23 cellular contexts compared by ENCODE assay signal in the genomic region with DNA sequence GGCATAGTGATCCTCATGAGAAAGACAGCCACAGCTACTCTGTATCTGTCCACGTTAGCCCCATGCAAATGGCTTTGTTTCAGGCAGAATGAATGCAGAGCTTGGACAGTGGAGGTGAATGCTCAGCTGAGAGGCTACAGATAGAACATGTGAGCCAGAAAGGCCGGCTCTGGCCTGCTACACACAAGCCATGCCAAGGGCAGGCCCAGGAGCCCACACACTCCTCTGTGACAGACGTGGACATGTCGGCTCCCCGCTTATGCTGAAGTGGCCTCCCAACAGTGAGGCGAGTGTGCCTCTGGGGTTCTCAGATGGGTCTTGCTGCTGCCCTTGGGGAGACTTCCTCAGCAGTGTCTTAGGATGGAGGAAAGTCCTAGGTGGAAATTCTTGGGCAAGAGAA.
DNase-seq lines count a peak whose midpoint lies in the region; TF ChIP-seq lines count a peak whose summit lies in the region.
"Had no signal": no experiment of that assay in that cellular context is flagged by ENCODE, and none has a peak within 500 bp of the region (broad histone marks: within the 10 kb centered on the region; RNA-seq: fewer than 3 reads in every experiment).

No MANE protein-coding gene starts in this region.

- no peaks in the 10 kb centered on the region for H3K9me2 ChIP-seq in SK-N-SH

- H2BK5ac ChIP-seq in neuronal stem cell (ENCODE audit: low read length), result no peak overlapping the region

- no peak overlapping the region for H3K4ac ChIP-seq in neuronal stem cell (ENCODE audit: low read length)

- H3K79me1 ChIP-seq in neuronal stem cell (ENCODE audit: low read depth, low read length), result peaks cover 1% of the 10 kb centered on the region

- DNase-seq in A673 (ENCODE audit: low spot score) (no peak), cerebellum (ENCODE audit: low spot score) (peak; percentile 42), neuronal stem cell (ENCODE audit: low spot score) (no peak), SHP77 treated with DMSO at 0.1 percent for 48 hours (lab: John Stamatoyannopoulos, UW) (no peak), SK-N-SH (no peak), osteocyte (ENCODE audit: extremely low spot score, unreplicated experiment) (no peak)
- DNase-seq: activated naive CD4-positive, alpha-beta T cell treated with anti-CD3 and anti-CD28 coated beads, Interleukin-2, amount 50 U/mL, for 16 hours; CD4-positive, alpha-beta memory T cell; cortex of kidney; esophagus squamous epithelium; foreskin melanocyte; NCI-H1105; NCI-H1930; NCI-H524 treated with DMSO at 0.1 percent for 48 hours; Peyer's patch; stimulated activated naive CD8-positive, alpha-beta T cell treated with anti-CD3 and anti-CD28 coated beads, Interleukin-15, amount 100 ng/mL, for 72 hours had no signal

- H2AK5ac ChIP-seq in neuronal stem cell (ENCODE audit: low read depth, low read length), result peak overlapping the region; percentile 59

- H3K27me3 ChIP-seq in A673 (replicated peaks; ENCODE audit: insufficient read depth, low read depth, low read length, poor library complexity), result no peaks in the 10 kb centered on the region
- H3K27me3 ChIP-seq in BLaER1, result no peaks in the 10 kb centered on the region
- no peaks in the 10 kb centered on the region for H3K27me3 ChIP-seq in neuronal stem cell (ENCODE audit: control insufficient read depth in 3 of 3, insufficient read depth in 3 of 3, low read depth in 1 of 3, low read length in 3 of 3)
- H3K27me3 ChIP-seq in SK-N-SH (ENCODE audit: insufficient read depth), result no peaks in the 10 kb centered on the region
- H3K27me3 ChIP-seq: breast epithelium, esophagus squamous epithelium, Peyer's patch, SJSA1, tibial nerve had no signal

- no peak overlapping the region for H3K14ac ChIP-seq in neuronal stem cell (ENCODE audit: low read length)

- H3K27ac Mint-ChIP-seq in osteocyte (ENCODE audit: unreplicated experiment), result no peak overlapping the region
- H3K27ac Mint-ChIP-seq: CD4-positive, alpha-beta memory T cell; stimulated activated naive CD8-positive, alpha-beta T cell treated with anti-CD3 and anti-CD28 coated beads, Interleukin-15, amount 100 ng/mL, for 72 hours had no signal

- H3K18ac ChIP-seq in neuronal stem cell (ENCODE audit: low read length), result no peak overlapping the region

- H3K36me3 ChIP-seq in A673 (ENCODE audit: insufficient read depth, low read length, poor library complexity, severe bottlenecking) (no peaks in the 10 kb centered on the region), BLaER1 (no peaks in the 10 kb centered on the region), neuronal stem cell (replicated peaks in 1 of 2; ENCODE audit: control insufficient read depth in 2 of 2, insufficient read depth in 2 of 2, low read length in 2 of 2) (no peaks in the 10 kb centered on the region), SK-N-SH (replicated peaks in 1 of 2; ENCODE audit: control insufficient read depth in 1 of 2, insufficient read depth in 2 of 2, low read length in 1 of 2) (no peaks in the 10 kb centered on the region)
- H3K36me3 ChIP-seq: breast epithelium, esophagus squamous epithelium, Peyer's patch, SJSA1, tibial nerve had no signal

- CTCF ChIA-PET in A673 (lab: Charles Lee), result no interaction called here
- CTCF ChIA-PET in SK-N-SH (lab: Yijun Ruan, JAX), result no interaction called here

- H3K9me3 ChIP-seq in A673 (ENCODE audit: low read depth, low read length, poor library complexity, severe bottlenecking) (no peaks in the 10 kb centered on the region), BLaER1 (peaks cover 4% of the 10 kb centered on the region; the same call in 1 of the 2 replicates), neuronal stem cell (replicated peaks in 1 of 2; ENCODE audit: control insufficient read depth in 2 of 2, insufficient read depth in 1 of 2, low read depth in 1 of 2, low read length in 2 of 2) (no peaks in the 10 kb centered on the region), SK-N-SH (no peaks in the 10 kb centered on the region)
- H3K9me3 ChIP-seq: breast epithelium, esophagus squamous epithelium, Peyer's patch, SJSA1 had no signal

- no peak overlapping the region for H3K4me3 Mint-ChIP-seq in osteocyte (ENCODE audit: unreplicated experiment)
- H3K4me3 Mint-ChIP-seq: CD4-positive, alpha-beta memory T cell; stimulated activated naive CD8-positive, alpha-beta T cell treated with anti-CD3 and anti-CD28 coated beads, Interleukin-15, amount 100 ng/mL, for 72 hours had no signal

- no peak overlapping the region for H2BK15ac ChIP-seq in neuronal stem cell (ENCODE audit: low read length)

- no peaks in the 10 kb centered on the region for H3K36me3 Mint-ChIP-seq in osteocyte (ENCODE audit: unreplicated experiment)
- H3K36me3 Mint-ChIP-seq: CD4-positive, alpha-beta memory T cell had no signal

- TF ChIP-seq CTCF in A673 (conservative IDR thresholded peaks at IDR 0.05; ENCODE audit: low read depth, low read length), result no peak
- TF ChIP-seq CTCF in SK-N-SH (IDR thresholded peaks at IDR 0.05), result no peak
- TF ChIP-seq CTCF in osteocyte (IDR thresholded peaks at IDR 0.05), result no peak

- H3K4me3 ChIP-seq in A673 (ENCODE audit: low read depth, low read length, poor library complexity, severe bottlenecking) (no peak overlapping the region), BLaER1 (no peak overlapping the region), neuronal stem cell (ENCODE audit: low read length in 2 of 2) (no peak overlapping the region), SK-N-SH (ENCODE audit: low read depth in 2 of 2, low read length in 1 of 2) (no peak overlapping the region)
- H3K4me3 ChIP-seq: breast epithelium, esophagus squamous epithelium, GM12878, K562, Peyer's patch, SJSA1, skin epidermis, tibial nerve had no signal

- H3K27ac ChIP-seq in A673 (ENCODE audit: low read depth, low read length, poor library complexity, severe bottlenecking) (peak overlapping the region; percentile 73), BLaER1 (0 out of 2 replicates have a peak overlapping the region, but pooled peaks have one; percentile 29), neuronal stem cell (replicated peaks; ENCODE audit: low read length) (no peak overlapping the region), SK-N-SH (ENCODE audit: low read depth in 2 of 2, low read length in 1 of 2) (no peak overlapping the region; a peak in 1 of 4 replicates)
- H3K27ac ChIP-seq: breast epithelium, esophagus squamous epithelium, Peyer's patch, SJSA1, skin epidermis, tibial nerve had no signal

- H3K4me2 ChIP-seq in BLaER1 (peak overlapping the region; percentile 69), neuronal stem cell (ENCODE audit: insufficient read depth, low read length, poor library complexity, severe bottlenecking) (no peak overlapping the region), SK-N-SH (no peak overlapping the region)

- no peaks in the 10 kb centered on the region for H3K9me3 Mint-ChIP-seq in osteocyte (ENCODE audit: unreplicated experiment)
- H3K9me3 Mint-ChIP-seq: stimulated activated naive CD8-positive, alpha-beta T cell treated with anti-CD3 and anti-CD28 coated beads, Interleukin-15, amount 100 ng/mL, for 72 hours had no signal

- POLR2A ChIA-PET in A673 (lab: Charles Lee; ENCODE audit: low non-redundant PET) (no interaction called here), SK-N-SH (lab: Yijun Ruan, JAX) (no interaction called here)

- TF ChIP-seq EP300 in SK-N-SH (IDR thresholded peaks at IDR 0.05; ENCODE audit: borderline replicate concordance in 1 of 2, low read depth in 1 of 2, low read length in 1 of 2), result no peak

- no peaks in the 10 kb centered on the region for H3F3A ChIP-seq in SK-N-SH (replicated peaks; ENCODE audit: insufficient read depth)

- H4K8ac ChIP-seq in neuronal stem cell (ENCODE audit: low read depth, low read length), result no peak overlapping the region

- no peaks in the 10 kb centered on the region for H3K79me2 ChIP-seq in SK-N-SH (ENCODE audit: insufficient read depth)

- H3K4me1 ChIP-seq in A673 (ENCODE audit: insufficient read depth, low read length, poor library complexity, severe bottlenecking) (peaks cover 52% of the 10 kb centered on the region), BLaER1 (peaks cover 21% of the 10 kb centered on the region), neuronal stem cell (ENCODE audit: control insufficient read depth in 2 of 2, insufficient read depth in 1 of 2, low read depth in 1 of 2, low read length in 2 of 2) (peaks cover 0 to 2% of the 10 kb centered on the region in 2 donors), SK-N-SH (ENCODE audit: control insufficient read depth in 1 of 2, insufficient read depth in 2 of 2, low read depth in 1 of 2, low read length in 1 of 2) (peaks cover 8 to 20% of the 10 kb centered on the region in 2 experiments; a peak in 3 of 4 replicates)
- H3K4me1 ChIP-seq: breast epithelium, esophagus squamous epithelium, Peyer's patch, SJSA1, tibial nerve had no signal

- H3K9ac ChIP-seq in BLaER1 (no peak overlapping the region), neuronal stem cell (ENCODE audit: low read depth, low read length, poor library complexity) (no peak overlapping the region), SK-N-SH (no peak overlapping the region)

- H3K4me1 Mint-ChIP-seq in osteocyte (ENCODE audit: unreplicated experiment), result no peaks in the 10 kb centered on the region

- H4K20me1 ChIP-seq in BLaER1, result no peaks in the 10 kb centered on the region
- H4K20me1 ChIP-seq in SK-N-SH (ENCODE audit: insufficient read depth), result no peaks in the 10 kb centered on the region

- no peak overlapping the region for H2AFZ ChIP-seq in neuronal stem cell (ENCODE audit: low read length)
- H2AFZ ChIP-seq in SK-N-SH (ENCODE audit: low read depth), result no peak overlapping the region

- H3K27me3 Mint-ChIP-seq in osteocyte (ENCODE audit: unreplicated experiment), result peaks cover 3% of the 10 kb centered on the region
- H3K27me3 Mint-ChIP-seq: stimulated activated naive CD8-positive, alpha-beta T cell treated with anti-CD3 and anti-CD28 coated beads, Interleukin-15, amount 100 ng/mL, for 72 hours had no signal

- no peak overlapping the region for H3K23ac ChIP-seq in neuronal stem cell (ENCODE audit: low read depth, low read length, poor library complexity)

- no CpG with 5 or more reads among the region's 6 CpGs for whole genome bisulfite sequencing in neuronal stem cell (ENCODE audit: extremely low coverage in 2 of 2, insufficient read length in 2 of 2, insufficient replicate concordance in 1 of 2), 2 donors
- 66% methylated on average over 6 of the region's 6 CpGs for WGBS in SK-N-SH (ENCODE audit: low lambda C conversion rate)

- BruUV-seq in A673 (replicated peaks; lab: Mats Ljungman, UMichigan), result no TSS peak

- intact Hi-C loops in A673 (cut with micrococcal nuclease; ENCODE audit: unreplicated experiment), result no loop called here

- no peak overlapping the region for H2BK120ac ChIP-seq in neuronal stem cell (ENCODE audit: low read depth, low read length)

- H4K91ac ChIP-seq in neuronal stem cell (ENCODE audit: low read depth, low read length, poor library complexity), result no peak overlapping the region

- TF ChIP-seq RAD21 in SK-N-SH (IDR thresholded peaks at IDR 0.05; ENCODE audit: low read length), result no peak

- H2BK12ac ChIP-seq in neuronal stem cell (ENCODE audit: low read length), result no peak overlapping the region

TF ChIP-seq in SK-N-SH, 30 proteins besides CTCF, POLR2A, EP300 and RAD21 (continues in another document):
- no peak for TF ChIP-seq MEF2A (IDR thresholded peaks at IDR 0.05; ENCODE audit: borderline replicate concordance, low read depth)
- TF ChIP-seq RFX5 (IDR thresholded peaks at IDR 0.05; ENCODE audit: low read length), result no peak
- TF ChIP-seq RCOR1 (IDR thresholded peaks at IDR 0.05; ENCODE audit: low read length), result no peak
- no peak for TF ChIP-seq GABPA (IDR thresholded peaks at IDR 0.05; ENCODE audit: low read depth)

Comparison
In these comparisons a context has a peak if more than half of its experiments do, and no peak if none do; other contexts are left out.
1. H3K27ac ChIP-seq: peak in A673 (single experiment) and BLaER1 (single experiment); none in neuronal stem cell (single experiment) and SK-N-SH (0 of 2).